In genomic region chr11:67470337-67471002, GRCh38 we compare ENCODE assay signal across 17 cellular contexts. TPM values are rescaled to one million over a fixed set of nuclear protein-coding genes. Genes with fewer than 3 reads are reported as not detected.
DNase-seq lines count a peak whose midpoint lies in the region; ATAC-seq and TF ChIP-seq lines count a peak whose summit lies in the region.
"Had no signal": no experiment of that assay in that cellular context is flagged by ENCODE, and none has a peak within 500 bp of the region (broad histone marks: within the 10 kb centered on the region; RNA-seq: fewer than 3 reads in every experiment).

No MANE protein-coding gene starts in this region.

- 0 out of 2 replicates have a peak overlapping the region, but pooled peaks have one; percentile 24 for H3K9ac ChIP-seq in BLaER1

- POLR2A ChIA-PET in naive thymus-derived CD8-positive, alpha-beta T cell (lab: Charles Lee), result interaction anchor here (0.7 to 28.8 kb wide), 9 partner anchors 9 to 70 kb away, joined by 3 to 780 read pairs (median 42); partner anchors contain the start of genes AIP, CABP4, CARNS1 and PPP1CA

- peaks cover 55% of the 10 kb centered on the region for H3K4me1 ChIP-seq in BLaER1

- H3K27me3 Mint-ChIP-seq in Calu3 (ENCODE audit: unreplicated experiment), result peaks cover 10% of the 10 kb centered on the region
- H3K27me3 Mint-ChIP-seq in activated T-helper 17 cell treated with anti-CD3 and anti-CD28 coated beads, Interleukin-2, amount 50 U/mL, for 72 hours, result no peaks in the 10 kb centered on the region
- no peaks in the 10 kb centered on the region for H3K27me3 Mint-ChIP-seq in naive thymus-derived CD8-positive, alpha-beta T cell

- H3K4me1 Mint-ChIP-seq in Calu3 (ENCODE audit: low read depth, unreplicated experiment), result peaks cover 25% of the 10 kb centered on the region
- peaks cover 17% of the 10 kb centered on the region for H3K4me1 Mint-ChIP-seq in activated T-helper 17 cell treated with anti-CD3 and anti-CD28 coated beads, Interleukin-2, amount 50 U/mL, for 72 hours
- H3K4me1 Mint-ChIP-seq in naive thymus-derived CD8-positive, alpha-beta T cell, result peaks cover 10 to 32% (median 25%) of the 10 kb centered on the region in 4 donors

- TF ChIP-seq CTCF in Calu3 (IDR thresholded peaks at IDR 0.05; ENCODE audit: unreplicated experiment), result no peak

- H3K9me3 Mint-ChIP-seq in Calu3 (ENCODE audit: low read depth, unreplicated experiment), result no peaks in the 10 kb centered on the region
- H3K9me3 Mint-ChIP-seq in activated T-helper 17 cell treated with anti-CD3 and anti-CD28 coated beads, Interleukin-2, amount 50 U/mL, for 72 hours, result no peaks in the 10 kb centered on the region
- no peaks in the 10 kb centered on the region for H3K9me3 Mint-ChIP-seq in naive thymus-derived CD8-positive, alpha-beta T cell
- H3K9me3 Mint-ChIP-seq: HFFc6, natural killer cell had no signal

- H3K9me3 ChIP-seq in BLaER1, result no peaks in the 10 kb centered on the region

- no peaks in the 10 kb centered on the region for H3K27me3 ChIP-seq in BLaER1

- H4K20me1 ChIP-seq in BLaER1, result no peaks in the 10 kb centered on the region

- no peak overlapping the region for H3K4me2 ChIP-seq in BLaER1

- no peaks in the 10 kb centered on the region for H3K36me3 ChIP-seq in BLaER1

- H3K4me3 ChIP-seq in BLaER1, result no peak overlapping the region

- CTCF ChIA-PET in Calu3 (lab: Charles Lee), result interaction anchor here (2.6 kb wide), 1 partner anchor 18 kb away, joined by 10 read pairs; the partner anchor contains the start of gene GPR152

- no peak overlapping the region for H3K4me3 Mint-ChIP-seq in Calu3 (ENCODE audit: low read depth, unreplicated experiment)
- peak overlapping the region; percentile 97 for H3K4me3 Mint-ChIP-seq in activated T-helper 17 cell treated with anti-CD3 and anti-CD28 coated beads, Interleukin-2, amount 50 U/mL, for 72 hours
- peak overlapping the region in 6 of 10 donors; percentile 23 to 92 (median 76) for H3K4me3 Mint-ChIP-seq in naive thymus-derived CD8-positive, alpha-beta T cell

- no peak for DNase-seq in Calu3
- peak in 1 of 10 donors; percentile 14 for DNase-seq in naive thymus-derived CD8-positive, alpha-beta T cell
- DNase-seq in kidney tubule cell (ENCODE audit: low spot score), result no peak
- no peak for DNase-seq in ureter (ENCODE audit: low spot score)
- DNase-seq in NCI-H526 (lab: John Stamatoyannopoulos, UW), result no peak
- DNase-seq: HFFc6, natural killer cell, NCI-H2029, NCI-H510A treated with DMSO at 0.1 percent for 48 hours, PC-3, substantia nigra had no signal

- H3K27ac Mint-ChIP-seq in Calu3 (ENCODE audit: unreplicated experiment), result peak overlapping the region; percentile 26
- H3K27ac Mint-ChIP-seq in activated T-helper 17 cell treated with anti-CD3 and anti-CD28 coated beads, Interleukin-2, amount 50 U/mL, for 72 hours, result no peak overlapping the region
- peak overlapping the region in 6 of 10 donors; percentile 11 to 93 (median 84) for H3K27ac Mint-ChIP-seq in naive thymus-derived CD8-positive, alpha-beta T cell

- no TSS peak for BruUV-seq in Calu3 (replicated peaks; lab: Mats Ljungman, UMichigan)

- H3K27ac ChIP-seq in BLaER1, result no peak overlapping the region
- H3K27ac ChIP-seq: SJSA1 had no signal

- no peak for ATAC-seq in activated T-helper 17 cell treated with anti-CD3 and anti-CD28 coated beads, Interleukin-2, amount 50 U/mL, for 72 hours (replicated peaks)
- no peak for ATAC-seq in naive thymus-derived CD8-positive, alpha-beta T cell
- ATAC-seq: esophagus mucosa, natural killer cell, PC-3 had no signal

- intact Hi-C loops in Calu3 (cut with micrococcal nuclease; ENCODE audit: unreplicated experiment), result no loop called here

- H3K36me3 Mint-ChIP-seq in Calu3 (ENCODE audit: insufficient read depth, unreplicated experiment), result peaks cover 31% of the 10 kb centered on the region
- peaks cover 2% of the 10 kb centered on the region for H3K36me3 Mint-ChIP-seq in activated T-helper 17 cell treated with anti-CD3 and anti-CD28 coated beads, Interleukin-2, amount 50 U/mL, for 72 hours (ENCODE audit: low read depth)
- no peaks in the 10 kb centered on the region for H3K36me3 Mint-ChIP-seq in naive thymus-derived CD8-positive, alpha-beta T cell
- H3K36me3 Mint-ChIP-seq: natural killer cell had no signal

RNA-seq across cellular contexts. Expression of gene TMEM134, which starts 1.4 kb away (rescaled TPM):
- total RNA-seq in Calu3 (2022) (31.9 and 33.2 TPM in 2 replicates), ureter (134 TPM)
- 10 to 100 TPM; 30.0 to 83.0 TPM for total RNA-seq in activated T-helper 17 cell treated with anti-CD3 and anti-CD28 coated beads, Interleukin-2, amount 50 U/mL, for 72 hours
- total RNA-seq in naive thymus-derived CD8-positive, alpha-beta T cell, result 100 to 1,000 TPM; 105 to 111 TPM
- 100 to 1,000 TPM; 128 to 148 (median 144) TPM for polyA plus RNA-seq in naive thymus-derived CD8-positive, alpha-beta T cell

RNA-seq across cellular contexts. Expression of gene AIP, which starts 12.4 kb away (rescaled TPM):
- total RNA-seq in Calu3 (2022), result 44.0 and 48.4 TPM in 2 replicates
- total RNA-seq in activated T-helper 17 cell treated with anti-CD3 and anti-CD28 coated beads, Interleukin-2, amount 50 U/mL, for 72 hours, result 100 to 1,000 TPM; 152 to 186 TPM
- total RNA-seq in naive thymus-derived CD8-positive, alpha-beta T cell, result 100 to 1,000 TPM; 136 to 141 TPM
- 100 to 1,000 TPM; 146 to 169 (median 146) TPM for polyA plus RNA-seq in naive thymus-derived CD8-positive, alpha-beta T cell
- total RNA-seq in ureter, result 46.8 TPM

RNA-seq across cellular contexts. Expression of gene CABP4, which starts 15.3 kb away (rescaled TPM):
- total RNA-seq in Calu3 (2022) (24.8 and 25.4 TPM in 2 replicates), ureter (2.8 TPM)
- total RNA-seq in activated T-helper 17 cell treated with anti-CD3 and anti-CD28 coated beads, Interleukin-2, amount 50 U/mL, for 72 hours, result 1 to 10 TPM in 1 of 2 donors, under 1 TPM in 1; 0.32 to 2.2 TPM
- total RNA-seq in naive thymus-derived CD8-positive, alpha-beta T cell, result 1 to 10 TPM; 2.9 to 3.7 TPM
- under 1 TPM; 0.58 to 0.96 (median 0.62) TPM for polyA plus RNA-seq in naive thymus-derived CD8-positive, alpha-beta T cell
- total RNA-seq: HFFc6, SJSA1 had no signal

RNA-seq across cellular contexts. Expression of gene GPR152, which starts 17.9 kb away (rescaled TPM):
- total RNA-seq in Calu3 (2022) (not detected in 2 replicates), ureter (not detected)
- total RNA-seq in activated T-helper 17 cell treated with anti-CD3 and anti-CD28 coated beads, Interleukin-2, amount 50 U/mL, for 72 hours, result not detected
- total RNA-seq in naive thymus-derived CD8-positive, alpha-beta T cell, result not detected
- polyA plus RNA-seq in naive thymus-derived CD8-positive, alpha-beta T cell, result 1 to 10 TPM in 1 of 3 donors, under 1 TPM in 2; 0.20 to 1.2 (median 0.86) TPM
- total RNA-seq: esophagus mucosa, HFFc6, lung microvascular endothelial cell, M059J, PC-3, SJSA1 had no signal

RNA-seq across cellular contexts. Expression of gene CORO1B, which starts 27.2 kb away (rescaled TPM):
- total RNA-seq in Calu3 (2022) (103 and 116 TPM in 2 replicates), ureter (101 TPM)
- total RNA-seq in activated T-helper 17 cell treated with anti-CD3 and anti-CD28 coated beads, Interleukin-2, amount 50 U/mL, for 72 hours, result 100 to 1,000 TPM; 303 to 326 TPM
- total RNA-seq in naive thymus-derived CD8-positive, alpha-beta T cell, result 10 to 100 TPM; 21.2 to 22.3 TPM
- polyA plus RNA-seq in naive thymus-derived CD8-positive, alpha-beta T cell, result 10 to 100 TPM in 1 of 3 donors, 1 to 10 TPM in 2; 9.2 to 12.6 (median 9.8) TPM
